Comparison of ENCODE assay signal across 18 cellular contexts in genomic region chr12:124832856-124833255, GRCh38. TPM values are rescaled to one million over a fixed set of nuclear protein-coding genes. Genes with fewer than 3 reads are reported as not detected.
DNase-seq lines count a peak whose midpoint lies in the region; ATAC-seq, FAIRE-seq and TF ChIP-seq lines count a peak whose summit lies in the region.
"Had no signal": no experiment of that assay in that cellular context is flagged by ENCODE, and none has a peak within 500 bp of the region (broad histone marks: within the 10 kb centered on the region; RNA-seq: fewer than 3 reads in every experiment).

No MANE protein-coding gene starts in this region.

- peaks cover 14% of the 10 kb centered on the region for H3K27me3 Mint-ChIP-seq in neural progenitor cell (ENCODE audit: insufficient read depth, low read depth)
- H3K27me3 Mint-ChIP-seq: B cell had no signal

- peaks cover 8% of the 10 kb centered on the region for H3K79me1 ChIP-seq in H1 (ENCODE audit: low read depth, low read length)

- no peak for TF ChIP-seq EP300 in H1 (IDR thresholded peaks at IDR 0.05; ENCODE audit: borderline replicate concordance in 1 of 2, low read depth in 2 of 2, low read length in 2 of 2)

- peaks cover 7% of the 10 kb centered on the region for H3K36me3 Mint-ChIP-seq in neural progenitor cell

- 40% methylated on average over 4 of the region's 4 CpGs; no CpG with 5 or more reads in 1 of the 2 experiments for WGBS in H1 (ENCODE audit: extremely low coverage in 1 of 2, insufficient coverage in 1 of 2, insufficient read length in 1 of 2, insufficient replicate concordance in 2 of 2, low coverage in 1 of 2, low lambda C conversion rate in 2 of 2, missing lambda C conversion rate in 1 of 2), 2 experiments
- 81 to 84% methylated on average over 4 of the region's 4 CpGs for WGBS in thyroid gland, 2 donors

- peak overlapping the region; percentile 26; the same call in 1 of the 2 replicates for H2AK5ac ChIP-seq in H1 (ENCODE audit: low read depth, low read length)

- H3K27ac ChIP-seq in RWPE1 (peak overlapping the region; percentile 89), H1 (ENCODE audit: low read depth, low read length) (no peak overlapping the region), neural progenitor cell (no peak overlapping the region), thyroid gland (no peak overlapping the region)
- H3K27ac ChIP-seq: 22Rv1, KMS-11, SK-N-MC had no signal

- no peak overlapping the region for H4K5ac ChIP-seq in H1 (ENCODE audit: insufficient read length, low read depth, low read length)

- H3K4me1 Mint-ChIP-seq in neural progenitor cell = peaks cover 57% of the 10 kb centered on the region

- no peak overlapping the region for H3K4me3 Mint-ChIP-seq in neural progenitor cell
- H3K4me3 Mint-ChIP-seq: B cell had no signal

- H3K36me3 ChIP-seq in H1 (ENCODE audit: control insufficient read depth in 2 of 4, insufficient read depth in 4 of 4, low read length in 3 of 4) = no peaks in the 10 kb centered on the region
- no peaks in the 10 kb centered on the region for H3K36me3 ChIP-seq in neural progenitor cell
- H3K36me3 ChIP-seq in thyroid gland = no peaks in the 10 kb centered on the region

- peaks cover 10% of the 10 kb centered on the region for H3K9me3 Mint-ChIP-seq in neural progenitor cell

- H4K91ac ChIP-seq in H1 (replicated peaks; ENCODE audit: insufficient read length, low read length) = no peak overlapping the region

- H2AFZ ChIP-seq in H1 (ENCODE audit: low read length) (no peak overlapping the region), neural progenitor cell (replicated peaks) (no peak overlapping the region)

- H3K14ac ChIP-seq in H1 (ENCODE audit: insufficient read length) = no peak overlapping the region

- H3K23me2 ChIP-seq in H1 (ENCODE audit: low read depth, low read length) = no peaks in the 10 kb centered on the region; the same call in 1 of the 2 replicates

- TF ChIP-seq CTCF in RWPE1 (conservative IDR thresholded peaks at IDR 0.05; ENCODE audit: low read depth) (no peak), H1 (IDR thresholded peaks at IDR 0.05; ENCODE audit: control extremely low read depth in 1 of 3, insufficient read depth in 1 of 3, low read depth in 1 of 3, low read length in 3 of 3) (no peak), neural progenitor cell (IDR thresholded peaks at IDR 0.05) (no peak), thyroid gland (IDR thresholded peaks at IDR 0.05) (no peak)

- CTCF ChIA-PET in RWPE1 (lab: Yijun Ruan, JAX) = interaction anchor here (0.7 to 0.9 kb wide), 2 partner anchors 83 to 151 kb away, joined by 3 to 4 read pairs; no protein-coding TSS in a partner anchor
- CTCF ChIA-PET in H1 (lab: Charles Lee; ENCODE audit: partially characterized antibody) = interaction anchor here (0.8 kb wide), 1 partner anchor 9 kb away, joined by 3 read pairs; no protein-coding TSS in a partner anchor

- no peaks in the 10 kb centered on the region for H3K9me3 ChIP-seq in H1 (ENCODE audit: insufficient read depth in 2 of 2, low read depth in 1 of 2, low read length in 1 of 2)
- no peaks in the 10 kb centered on the region for H3K9me3 ChIP-seq in neural progenitor cell (ENCODE audit: low read depth)
- H3K9me3 ChIP-seq in thyroid gland = no peaks in the 10 kb centered on the region

- peaks cover 0 to 13% (median 10%) of the 10 kb centered on the region in 4 experiments; a peak in 6 of 7 replicates for H3K4me1 ChIP-seq in H1 (replicated peaks in 1 of 4; ENCODE audit: control insufficient read depth in 3 of 4, insufficient read depth in 4 of 4, low read length in 3 of 4)
- peaks cover 19% of the 10 kb centered on the region for H3K4me1 ChIP-seq in neural progenitor cell
- peaks cover 6 to 21% of the 10 kb centered on the region in 2 donors for H3K4me1 ChIP-seq in thyroid gland

- H3K4me3 ChIP-seq in H1 (ENCODE audit: extremely low read depth in 1 of 4, insufficient read depth in 2 of 4, low read depth in 3 of 4, low read length in 4 of 4) (no peak overlapping the region), neural progenitor cell (no peak overlapping the region), thyroid gland (replicated peaks in 1 of 3) (no peak overlapping the region)
- H3K4me3 ChIP-seq: SK-N-MC had no signal

- TF ChIP-seq RAD21 in H1 (IDR thresholded peaks at IDR 0.05 in 1 of 2, conservative IDR thresholded peaks at IDR 0.05 in 1 of 2; ENCODE audit: low read depth in 2 of 2, low read length in 2 of 2) = no peak

- peaks cover 0 to 15% of the 10 kb centered on the region in 2 experiments; a peak in 3 of 4 replicates for H3K79me2 ChIP-seq in H1 (ENCODE audit: control insufficient read depth in 1 of 2, insufficient read depth in 2 of 2, low read length in 2 of 2)
- H3K79me2 ChIP-seq in neural progenitor cell (ENCODE audit: low read depth) = no peaks in the 10 kb centered on the region

- no peak overlapping the region for H3K18ac ChIP-seq in H1 (ENCODE audit: extremely low read depth, low read length)

- no peaks in the 10 kb centered on the region for H3K27me3 ChIP-seq in H1 (replicated peaks in 1 of 4; ENCODE audit: control insufficient read depth in 3 of 4, extremely low read depth in 1 of 4, insufficient read depth in 3 of 4, low read length in 3 of 4)
- H3K27me3 ChIP-seq in neural progenitor cell = peaks cover 68% of the 10 kb centered on the region
- H3K27me3 ChIP-seq in thyroid gland = no peaks in the 10 kb centered on the region

- POLR2A ChIA-PET in RWPE1 (lab: Yijun Ruan, JAX; ENCODE audit: low non-redundant PET) = no interaction called here
- POLR2A ChIA-PET in H1 (lab: Charles Lee; ENCODE audit: partially characterized antibody) = interaction anchor here (1.2 to 1.7 kb wide), 3 partner anchors 31 to 266 kb away, joined by 3 to 4 read pairs (median 4); partner anchors contain the start of gene SCARB1

- H2BK12ac ChIP-seq in H1 (ENCODE audit: low read depth, low read length) = no peak overlapping the region

- peak; percentile 8 for DNase-seq in Right ventricle myocardium inferior (ENCODE audit: missing footprints)
- DNase-seq in Right ventricle myocardium superior = no peak
- DNase-seq in RWPE1 (ENCODE audit: low spot score) = no peak
- DNase-seq in H1 (ENCODE audit: low read depth in 1 of 2, low spot score in 2 of 2) = no peak
- no peak for DNase-seq in neural progenitor cell (ENCODE audit: low spot score)
- DNase-seq in thyroid gland = no peak
- DNase-seq in COLO668 (lab: John Stamatoyannopoulos, UW; ENCODE audit: unreplicated experiment) = no peak
- DNase-seq: GDM1, GOT3, MV-4-11, NCI-H1694 treated with DMSO at 0.1 percent for 48 hours, NCI-H524 treated with DMSO at 0.1 percent for 48 hours, SHP77 had no signal

- H3K4me2 ChIP-seq in H1 (ENCODE audit: insufficient read depth in 1 of 2, low read depth in 2 of 2, low read length in 2 of 2) (no peak overlapping the region), neural progenitor cell (no peak overlapping the region)
- H3K4me2 ChIP-seq: KMS-11 had no signal

- FAIRE-seq in H1 (lab: Jason Lieb, UNC) = no peak

- 0 out of 2 replicates have a peak overlapping the region, but pooled peaks have one; percentile 65 for H2BK15ac ChIP-seq in H1 (ENCODE audit: low read length)

- no peak overlapping the region for H4K8ac ChIP-seq in H1 (ENCODE audit: extremely low read depth, insufficient read depth, low read length)

- H3K9ac ChIP-seq in H1 (replicated peaks in 1 of 4; ENCODE audit: extremely low read depth in 1 of 4, low read depth in 3 of 4, low read length in 3 of 4) = no peak overlapping the region
- no peak overlapping the region for H3K9ac ChIP-seq in neural progenitor cell
- H3K9ac ChIP-seq: KMS-11 had no signal

- no peak for TF ChIP-seq POLR2A in H1 (IDR thresholded peaks at IDR 0.05; ENCODE audit: control extremely low read depth in 1 of 2, low read depth in 2 of 2, low read length in 2 of 2)
- TF ChIP-seq POLR2A in thyroid gland (IDR thresholded peaks at IDR 0.05) = no peak

- no peak overlapping the region for H2BK120ac ChIP-seq in H1 (replicated peaks; ENCODE audit: low read depth, low read length)

- peak overlapping the region; percentile 81 for H3K27ac Mint-ChIP-seq in neural progenitor cell
- H3K27ac Mint-ChIP-seq: B cell had no signal

- H3K4ac ChIP-seq in H1 (replicated peaks; ENCODE audit: insufficient read length, low read depth, low read length) = no peak overlapping the region

- H3K23ac ChIP-seq in H1 (ENCODE audit: insufficient read length) = no peak overlapping the region

- H3F3A ChIP-seq in neural progenitor cell (ENCODE audit: low read depth) = peaks cover 32% of the 10 kb centered on the region

- peaks cover 0 to 5% of the 10 kb centered on the region in 2 experiments for H4K20me1 ChIP-seq in H1 (replicated peaks in 1 of 2; ENCODE audit: control insufficient read depth in 1 of 2, insufficient read depth in 2 of 2, low read length in 2 of 2)
- H4K20me1 ChIP-seq in neural progenitor cell (ENCODE audit: low read depth) = peaks cover 29% of the 10 kb centered on the region

- no peak overlapping the region for H2BK20ac ChIP-seq in H1 (ENCODE audit: low read length)

- intact Hi-C loops in Right ventricle myocardium inferior (cut with DNase I) = no loop called here
- intact Hi-C loops in Right ventricle myocardium superior (cut with DNase I) = no loop called here
- intact Hi-C loops in thyroid gland (cut with DNase I) = no loop called here

- H3K56ac ChIP-seq in H1 (replicated peaks; ENCODE audit: insufficient read length, low read depth, low read length) = no peak overlapping the region

- peak overlapping the region; percentile 60; the same call in 1 of the 2 replicates for H2BK5ac ChIP-seq in H1 (ENCODE audit: low read depth, low read length)

- ATAC-seq in Right ventricle myocardium inferior (no peak), Right ventricle myocardium superior (ENCODE audit: poor library complexity) (no peak), GM21717 (IDR thresholded peaks at IDR 0.05; ENCODE audit: unreplicated experiment) (no peak)

TF ChIP-seq in H1, 55 proteins besides CTCF, POLR2A, EP300 and RAD21:
- TF ChIP-seq TEAD4 (IDR thresholded peaks at IDR 0.05; ENCODE audit: low read depth, low read length) = 0 out of 2 replicates have a peak, but pooled peaks have one; percentile 2
- TF ChIP-seq RFX5 (IDR thresholded peaks at IDR 0.05; ENCODE audit: borderline replicate concordance, low read depth, low read length) = no peak

RNA-seq across cellular contexts. Expression of gene SCARB1, which starts 30.8 kb away (rescaled TPM):
- total RNA-seq in Right ventricle myocardium inferior (14.1 TPM), Right ventricle myocardium superior (12.7 TPM), neural progenitor cell (ENCODE audit: low replicate concordance) (4.3 and 7.8 TPM in 2 replicates), thyroid gland (10 to 100 TPM; 10.9 to 16.0 (median 15.4) TPM)
- 57.1 and 58.0 TPM in 2 replicates for total RNA-seq in H1 (2021; fragmentation: NEBNext Ultra II Directional; extraction: Animal tissue kit (Norgen Biotek cat#: 25700))
- polyA plus RNA-seq in H1 (2011; rRNA removed) = 45.3 and 70.7 TPM in 2 replicates
- 49.4 TPM for polyA plus RNA-seq in H1 (2011; cell fraction: cytosol; rRNA removed)
- polyA plus RNA-seq in H1 (2011; cell fraction: nucleus; rRNA removed) = 108 TPM
- 52.4 to 76.7 TPM (median 66.8 TPM) in 4 replicates for polyA plus RNA-seq in H1 (2012, experiment 1 of 2)
- 40.2 TPM for polyA plus RNA-seq in H1 (2012, experiment 2 of 2)
- polyA plus RNA-seq in H1 (2013, experiment 1 of 2) = 81.2 TPM
- 90.5 TPM for polyA plus RNA-seq in H1 (2013, experiment 2 of 2)
- polyA minus RNA-seq in H1 (2011; rRNA and poly(A)+ RNA removed) = 52.9 and 55.6 TPM in 2 replicates
- 28.3 TPM for polyA minus RNA-seq in H1 (2011; cell fraction: cytosol; rRNA and poly(A)+ RNA removed)
- polyA minus RNA-seq in H1 (2011; cell fraction: nucleus; rRNA and poly(A)+ RNA removed) = 31.4 TPM
